In genomic region chr6:109484161-109484560, GRCh38 we compare ENCODE assay signal across 10 cellular contexts. TPM values are rescaled to one million over a fixed set of nuclear protein-coding genes. Genes with fewer than 3 reads are reported as not detected.
DNase-seq lines count a peak whose midpoint lies in the region; ATAC-seq and TF ChIP-seq lines count a peak whose summit lies in the region.
"Had no signal": no experiment of that assay in that cellular context is flagged by ENCODE, and none has a peak within 500 bp of the region (broad histone marks: within the 10 kb centered on the region; RNA-seq: fewer than 3 reads in every experiment).

No MANE protein-coding gene starts in this region.

- ATAC-seq in SK-N-SH treated with all-trans-retinoic acid at 6 μM for 48 hours = no peak
- no peak for ATAC-seq in HG02678 (IDR thresholded peaks at IDR 0.05; ENCODE audit: unreplicated experiment)

- no peak for TF ChIP-seq RAD21 in SK-N-SH (IDR thresholded peaks at IDR 0.05; ENCODE audit: low read length)

- no peak overlapping the region for H3K4me2 ChIP-seq in SK-N-SH
- peak overlapping the region; percentile 81 for H3K4me2 ChIP-seq in SU-DHL-6 (ENCODE audit: low read depth, low read length, poor library complexity, severe bottlenecking)

- CTCF ChIA-PET in SK-N-SH (lab: Yijun Ruan, JAX) = interaction anchor here (0.7 kb wide), 1 partner anchor 30 kb away, joined by 3 read pairs; no protein-coding TSS in a partner anchor

- TF ChIP-seq EP300 in SK-N-SH (IDR thresholded peaks at IDR 0.05; ENCODE audit: borderline replicate concordance in 1 of 2, low read depth in 1 of 2, low read length in 1 of 2) = no peak

- WGBS in SK-N-SH (ENCODE audit: low lambda C conversion rate) = 47% methylated on average over 3 of the region's 3 CpGs
- 46 to 67% methylated on average over 3 of the region's 3 CpGs for WGBS in esophagus squamous epithelium, 2 donors
- WGBS in spleen, 5 donors = 66 to 87% (median 70%) methylated on average over 3 of the region's 3 CpGs

- H3K9me3 ChIP-seq in SK-N-SH = no peaks in the 10 kb centered on the region
- no peaks in the 10 kb centered on the region for H3K9me3 ChIP-seq in SU-DHL-6 (ENCODE audit: insufficient read depth, low read length)
- H3K9me3 ChIP-seq in esophagus squamous epithelium = no peaks in the 10 kb centered on the region
- H3K9me3 ChIP-seq in spleen = no peaks in the 10 kb centered on the region

- no peaks in the 10 kb centered on the region for H3K27me3 ChIP-seq in SK-N-SH (ENCODE audit: insufficient read depth)
- H3K27me3 ChIP-seq in SU-DHL-6 (ENCODE audit: low read length) = no peaks in the 10 kb centered on the region
- H3K27me3 ChIP-seq in esophagus squamous epithelium = no peaks in the 10 kb centered on the region
- no peaks in the 10 kb centered on the region for H3K27me3 ChIP-seq in spleen (replicated peaks in 1 of 7)

- no peak for DNase-seq in SK-N-SH
- no peak for DNase-seq in esophagus squamous epithelium (lab: John Stamatoyannopoulos, UW)
- no peak for DNase-seq in spleen
- no peak for DNase-seq in stimulated activated CD8-positive, alpha-beta memory T cell treated with anti-CD3 and anti-CD28 coated beads, Interleukin-4, amount 100 ng/mL, for 48 hours
- DNase-seq in NCI-H524 (lab: John Stamatoyannopoulos, UW) = no peak
- DNase-seq: ACHN, NCI-H510A treated with DMSO at 0.1 percent for 48 hours had no signal

- H3K36me3 ChIP-seq in SK-N-SH (replicated peaks in 1 of 2; ENCODE audit: control insufficient read depth in 1 of 2, insufficient read depth in 2 of 2, low read length in 1 of 2) (peaks cover 15 to 20% of the 10 kb centered on the region in 2 experiments), SU-DHL-6 (ENCODE audit: low read length) (peaks cover 15% of the 10 kb centered on the region), esophagus squamous epithelium (peaks cover 3 to 19% (median 5%) of the 10 kb centered on the region in 3 donors), spleen (peaks cover 0 to 27% (median 8%) of the 10 kb centered on the region in 6 donors)

- H2AFZ ChIP-seq in SK-N-SH (ENCODE audit: low read depth) = no peak overlapping the region
- H2AFZ ChIP-seq in SU-DHL-6 (ENCODE audit: low read depth, low read length, severe bottlenecking) = peak overlapping the region; percentile 96

- H3K4me1 ChIP-seq in SK-N-SH (ENCODE audit: control insufficient read depth in 1 of 2, insufficient read depth in 2 of 2, low read depth in 1 of 2, low read length in 1 of 2) (peaks cover 11 to 12% of the 10 kb centered on the region in 2 experiments; a peak in 3 of 4 replicates), esophagus squamous epithelium (peaks cover 22 to 61% (median 29%) of the 10 kb centered on the region in 3 donors), spleen (peaks cover 24 to 44% (median 41%) of the 10 kb centered on the region in 6 donors)

- POLR2A ChIA-PET in SK-N-SH (lab: Yijun Ruan, JAX) = no interaction called here

- peaks cover 4% of the 10 kb centered on the region for H3F3A ChIP-seq in SK-N-SH (replicated peaks; ENCODE audit: insufficient read depth)
- H3F3A ChIP-seq in SU-DHL-6 (ENCODE audit: insufficient read depth) = peaks cover 6% of the 10 kb centered on the region; the same call in 1 of the 2 replicates

- no peak overlapping the region for H3K27ac ChIP-seq in SK-N-SH (ENCODE audit: low read depth in 2 of 2, low read length in 1 of 2)
- H3K27ac ChIP-seq in SU-DHL-6 (ENCODE audit: low read depth, low read length) = no peak overlapping the region
- peak overlapping the region in 3 of 4 donors; percentile 59 to 94 (median 86) for H3K27ac ChIP-seq in esophagus squamous epithelium
- H3K27ac ChIP-seq in spleen = peak overlapping the region in 6 of 8 donors; percentile 3 to 95 (median 88)

- TF ChIP-seq POLR2A in esophagus squamous epithelium (IDR thresholded peaks at IDR 0.05) (no peak), spleen (IDR thresholded peaks at IDR 0.05) (no peak)

- H3K79me2 ChIP-seq in SK-N-SH (ENCODE audit: insufficient read depth) = peaks cover 35% of the 10 kb centered on the region
- peaks cover 37% of the 10 kb centered on the region for H3K79me2 ChIP-seq in SU-DHL-6 (ENCODE audit: insufficient read depth, low read length)

- intact Hi-C loops in esophagus squamous epithelium (cut with DNase I) (no loop called here), spleen (cut with DNase I; ENCODE audit: low total_unique reads) (no loop called here)

- no peak for TF ChIP-seq CTCF in SK-N-SH (IDR thresholded peaks at IDR 0.05)
- no peak for TF ChIP-seq CTCF in SU-DHL-6 (IDR thresholded peaks at IDR 0.05; ENCODE audit: insufficient read depth, low read length, poor library complexity, severe bottlenecking)
- no peak for TF ChIP-seq CTCF in esophagus squamous epithelium (IDR thresholded peaks at IDR 0.05)
- TF ChIP-seq CTCF in spleen (IDR thresholded peaks at IDR 0.05 in 8 of 11, conservative IDR thresholded peaks at IDR 0.05 in 3 of 11) = no peak

- H3K9me2 ChIP-seq in SK-N-SH (no peaks in the 10 kb centered on the region), SU-DHL-6 (replicated peaks; ENCODE audit: insufficient read depth, low read length) (no peaks in the 10 kb centered on the region)

- no peak overlapping the region for H3K9ac ChIP-seq in SK-N-SH
- H3K9ac ChIP-seq in SU-DHL-6 (ENCODE audit: low read length) = 0 out of 2 replicates have a peak overlapping the region, but pooled peaks have one; percentile 60

- H4K20me1 ChIP-seq in SK-N-SH (ENCODE audit: insufficient read depth) = no peaks in the 10 kb centered on the region
- H4K20me1 ChIP-seq in SU-DHL-6 (ENCODE audit: low read depth, low read length) = peaks cover 2% of the 10 kb centered on the region; the same call in 1 of the 2 replicates

- H3K4me3 ChIP-seq in SK-N-SH (ENCODE audit: low read depth in 2 of 2, low read length in 1 of 2) = no peak overlapping the region
- no peak overlapping the region for H3K4me3 ChIP-seq in SU-DHL-6 (ENCODE audit: insufficient read depth, low read length, poor library complexity, severe bottlenecking)
- no peak overlapping the region for H3K4me3 ChIP-seq in esophagus squamous epithelium
- H3K4me3 ChIP-seq in spleen = peak overlapping the region in 1 of 8 donors; percentile 90

TF ChIP-seq in SK-N-SH, 30 proteins besides CTCF, POLR2A, EP300 and RAD21:
- TF ChIP-seq MAX (IDR thresholded peaks at IDR 0.05; ENCODE audit: low read depth) (no peak), TCF12 (IDR thresholded peaks at IDR 0.05) (0 out of 2 replicates have a peak, but pooled peaks have one; percentile 13)
TF ChIP-seq in SK-N-SH: peak in this region for 1.

TF ChIP-seq in SK-N-SH treated with all-trans-retinoic acid at 6 μM for 48 hours, 23 proteins besides CTCF, POLR2A, EP300 and RAD21 (continues in another document):
- TF ChIP-seq GLIS3 (CRISPR knock-in tag; IDR thresholded peaks at IDR 0.05) (no peak), RARB (CRISPR knock-in tag; IDR thresholded peaks at IDR 0.05) (no peak), TOX (CRISPR knock-in tag; IDR thresholded peaks at IDR 0.05; ENCODE audit: borderline replicate concordance) (no peak), BACH2 (CRISPR knock-in tag; IDR thresholded peaks at IDR 0.05; ENCODE audit: borderline replicate concordance) (no peak), ZFP3 (CRISPR knock-in tag; IDR thresholded peaks at IDR 0.05) (no peak), ISL1 (CRISPR knock-in tag; IDR thresholded peaks at IDR 0.05) (no peak), ZNF8 (CRISPR knock-in tag; IDR thresholded peaks at IDR 0.05) (no peak), TCF4 (CRISPR knock-in tag; IDR thresholded peaks at IDR 0.05; ENCODE audit: borderline replicate concordance) (no peak), ZC3H10 (CRISPR knock-in tag; IDR thresholded peaks at IDR 0.05) (no peak)

RNA-seq across cellular contexts. Expression of gene ZBTB24, which starts 1.1 kb away (rescaled TPM):
- 1.7 and 2.1 TPM in 2 replicates for polyA plus RNA-seq in SK-N-SH (2012; rRNA removed)
- 1.7 and 2.0 TPM in 2 replicates for polyA plus RNA-seq in SK-N-SH (2012; cell fraction: cytosol; rRNA removed)
- polyA plus RNA-seq in SK-N-SH (2012; cell fraction: nucleus; rRNA removed) = 1.7 and 2.7 TPM in 2 replicates
- total RNA-seq in esophagus squamous epithelium = 1 to 10 TPM; 3.9 to 8.4 (median 7.0) TPM
- total RNA-seq in spleen = 10 to 100 TPM; 11.1 to 15.0 (median 13.0) TPM
- 1 to 10 TPM; 4.5 to 8.7 (median 5.6) TPM for polyA plus RNA-seq in spleen

RNA-seq across cellular contexts. Expression of gene MICAL1, which starts 28.6 kb away (rescaled TPM):
- polyA plus RNA-seq in SK-N-SH (2012; rRNA removed) = 45.6 and 56.3 TPM in 2 replicates
- polyA plus RNA-seq in SK-N-SH (2012; cell fraction: cytosol; rRNA removed) = 11.8 and 17.2 TPM in 2 replicates
- polyA plus RNA-seq in SK-N-SH (2012; cell fraction: nucleus; rRNA removed) = 320 and 340 TPM in 2 replicates
- total RNA-seq in esophagus squamous epithelium = 10 to 100 TPM; 11.9 to 20.0 (median 12.6) TPM
- 100 to 1,000 TPM in 3 of 7 donors, 10 to 100 TPM in 4; 68.4 to 169 (median 78.7) TPM for total RNA-seq in spleen
- polyA plus RNA-seq in spleen = 100 to 1,000 TPM in 1 of 3 donors, 10 to 100 TPM in 2; 51.5 to 107 (median 87.7) TPM

RNA-seq across cellular contexts. Expression of gene SMPD2, which starts 43.6 kb away (rescaled TPM):
- polyA plus RNA-seq in SK-N-SH (2012; rRNA removed) (9.7 and 11.4 TPM in 2 replicates), spleen (10 to 100 TPM; 15.6 to 21.0 (median 18.9) TPM)
- polyA plus RNA-seq in SK-N-SH (2012; cell fraction: cytosol; rRNA removed) = 4.7 and 6.8 TPM in 2 replicates
- 33.6 and 34.6 TPM in 2 replicates for polyA plus RNA-seq in SK-N-SH (2012; cell fraction: nucleus; rRNA removed)
- total RNA-seq in esophagus squamous epithelium (10 to 100 TPM; 10.6 to 28.1 (median 24.0) TPM), spleen (10 to 100 TPM; 11.4 to 21.4 (median 18.9) TPM)

RNA-seq across cellular contexts. Expression of gene PPIL6, which starts 43.7 kb away (rescaled TPM):
- polyA plus RNA-seq in SK-N-SH (2012; rRNA removed) (1.1 and 1.9 TPM in 2 replicates), spleen (under 1 TPM; 0.13 to 0.70 (median 0.36) TPM)
- polyA plus RNA-seq in SK-N-SH (2012; cell fraction: cytosol; rRNA removed) = 1.8 and 3.6 TPM in 2 replicates
- 0.26 and 0.46 TPM in 2 replicates for polyA plus RNA-seq in SK-N-SH (2012; cell fraction: nucleus; rRNA removed)
- total RNA-seq in esophagus squamous epithelium (1 to 10 TPM in 3 of 4 donors, under 1 TPM in 1; 0.35 to 6.1 (median 2.8) TPM), spleen (1 to 10 TPM in 2 of 7 donors, under 1 TPM in 5; 0.19 to 4.8 (median 0.91) TPM)

Comparison
In these comparisons a context has a peak if more than half of its experiments do, and no peak if none do; other contexts are left out.
1. H3K27ac ChIP-seq: peak in esophagus squamous epithelium (3 of 4) and spleen (6 of 8); none in SK-N-SH (0 of 2) and SU-DHL-6 (single experiment).